Comparison of ENCODE assay signal across 20 cellular contexts in the genomic region with DNA sequence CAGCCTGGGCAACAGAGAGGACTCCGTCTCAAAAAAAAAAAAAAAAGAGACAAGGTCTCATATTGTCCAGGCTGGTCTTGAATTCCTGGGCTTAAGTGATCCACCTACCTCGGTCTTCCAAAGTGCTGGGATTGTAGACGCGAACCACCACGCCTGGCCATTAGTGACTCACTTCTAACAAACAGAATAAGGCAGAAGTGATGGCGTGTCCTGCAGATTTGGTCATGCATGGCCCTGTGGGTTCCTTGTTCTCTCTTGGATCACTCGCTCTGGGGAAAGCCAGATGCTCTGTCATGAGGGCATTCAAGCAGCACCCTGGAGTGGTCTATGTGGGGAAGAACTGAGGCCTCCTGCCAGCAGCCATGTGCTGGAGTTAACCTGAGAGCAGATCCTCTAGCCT. TPM values are rescaled to one million over a fixed set of nuclear protein-coding genes. Genes with fewer than 3 reads are reported as not detected.
"Had no signal": no experiment of that assay in that cellular context is flagged by ENCODE, and none has a peak within 500 bp of the region (broad histone marks: within the 10 kb centered on the region; RNA-seq: fewer than 3 reads in every experiment).

No MANE protein-coding gene starts in this region.

- H3K36me3 Mint-ChIP-seq: activated CD4-positive, alpha-beta memory T cell treated with anti-CD3 and anti-CD28 coated beads for 36 hours; activated CD8-positive, alpha-beta memory T cell treated with anti-CD3 and anti-CD28 coated beads, Interleukin-2, amount 10 ng/mL, durations not matched to agents 7 days and 5 days; T-cell had no signal

- H2AFZ ChIP-seq: hepatocyte had no signal

- H3K4me2 ChIP-seq: hepatocyte had no signal

- ATAC-seq: activated CD8-positive, alpha-beta memory T cell treated with anti-CD3 and anti-CD28 coated beads, Interleukin-2, amount 10 ng/mL, durations not matched to agents 7 days and 5 days; right cardiac atrium; stimulated activated naive CD8-positive, alpha-beta T cell treated with anti-CD3 and anti-CD28 coated beads, Interleukin-15, Interleukin-2, amounts not matched to agents 100 U/mL and 50 U/mL, for 24 hours; T-cell had no signal

- H3K27me3 Mint-ChIP-seq: activated CD8-positive, alpha-beta memory T cell treated with anti-CD3 and anti-CD28 coated beads, Interleukin-2, amount 10 ng/mL, durations not matched to agents 7 days and 5 days had no signal

- H3K79me2 ChIP-seq: hepatocyte had no signal

- H3K4me3 Mint-ChIP-seq: activated CD4-positive, alpha-beta memory T cell treated with anti-CD3 and anti-CD28 coated beads for 36 hours; activated CD8-positive, alpha-beta memory T cell treated with anti-CD3 and anti-CD28 coated beads, Interleukin-2, amount 10 ng/mL, durations not matched to agents 7 days and 5 days; activated naive CD4-positive, alpha-beta T cell treated with anti-CD3 and anti-CD28 coated beads for 36 hours; mesothelial cell of epicardium; nephron progenitor cell; T-cell had no signal

- H3K4me3 ChIP-seq: hepatocyte, skin epidermis, transverse colon had no signal

- FAIRE-seq: astrocyte had no signal

- H3K27ac Mint-ChIP-seq: activated CD4-positive, alpha-beta memory T cell treated with anti-CD3 and anti-CD28 coated beads for 36 hours; activated CD8-positive, alpha-beta memory T cell treated with anti-CD3 and anti-CD28 coated beads, Interleukin-2, amount 10 ng/mL, durations not matched to agents 7 days and 5 days; activated naive CD4-positive, alpha-beta T cell treated with anti-CD3 and anti-CD28 coated beads for 36 hours; activated T-helper 2 cell treated with anti-CD3 and anti-CD28 coated beads, Interferon-gamma antibody, Interleukin-2, Interleukin-4, amounts not matched to agents 10 μg/mL and 5 μg/mL and 100 μg/mL, durations not matched to agents 14 hours and 24 hours and 36 hours; mesothelial cell of epicardium; nephron progenitor cell; T-cell had no signal

- H3K4me1 ChIP-seq: transverse colon had no signal

- H3K27ac ChIP-seq: hepatocyte, skin epidermis, transverse colon, WERI-Rb-1 had no signal

- DNase-seq: activated CD4-positive, alpha-beta memory T cell treated with anti-CD3 and anti-CD28 coated beads for 36 hours; activated CD8-positive, alpha-beta memory T cell treated with anti-CD3 and anti-CD28 coated beads, Interleukin-2, amount 10 ng/mL, durations not matched to agents 7 days and 5 days; activated naive CD4-positive, alpha-beta T cell treated with anti-CD3 and anti-CD28 coated beads for 36 hours; activated T-cell treated with anti-CD3 and anti-CD28 coated beads, Interleukin-2, amount 50 U/mL, for 1 hour; erythroblast; kidney glomerular epithelial cell; nephron progenitor cell; occipital lobe; right cardiac atrium; stimulated activated CD4-positive, alpha-beta T cell treated with anti-CD3 and anti-CD28 coated beads, Interleukin-4, amount 100 ng/mL, for 4 hours; stimulated activated naive CD8-positive, alpha-beta T cell treated with anti-CD3 and anti-CD28 coated beads, Interleukin-15, Interleukin-2, amounts not matched to agents 100 U/mL and 50 U/mL, for 24 hours; T-cell; T-helper 9 cell; transverse colon; WERI-Rb-1 had no signal

- H3K27me3 ChIP-seq: hepatocyte, transverse colon had no signal

- H3K36me3 ChIP-seq: transverse colon, WERI-Rb-1 had no signal

- H3K4me1 Mint-ChIP-seq: activated CD8-positive, alpha-beta memory T cell treated with anti-CD3 and anti-CD28 coated beads, Interleukin-2, amount 10 ng/mL, durations not matched to agents 7 days and 5 days; mesothelial cell of epicardium; nephron progenitor cell; T-cell had no signal

RNA-seq across cellular contexts. Expression of a gene that starts 27.4 kb away (rescaled TPM):
- total RNA-seq: activated CD4-positive, alpha-beta memory T cell treated with anti-CD3 and anti-CD28 coated beads for 36 hours; activated CD8-positive, alpha-beta memory T cell treated with anti-CD3 and anti-CD28 coated beads, Interleukin-2, amount 10 ng/mL, durations not matched to agents 7 days and 5 days; activated naive CD4-positive, alpha-beta T cell treated with anti-CD3 and anti-CD28 coated beads for 36 hours; activated T-helper 2 cell treated with anti-CD3 and anti-CD28 coated beads, Interferon-gamma antibody, Interleukin-2, Interleukin-4, amounts not matched to agents 10 μg/mL and 5 μg/mL and 100 μg/mL, durations not matched to agents 14 hours and 24 hours and 36 hours had no signal
